ENCODE assay signal across 8 cellular contexts in genomic region chr15:33194704-33195261, GRCh38. TPM values are rescaled to one million over a fixed set of nuclear protein-coding genes. Genes with fewer than 3 reads are reported as not detected.
DNase-seq lines count a peak whose midpoint lies in the region; ATAC-seq, FAIRE-seq and TF ChIP-seq lines count a peak whose summit lies in the region.

A gene with protein sequence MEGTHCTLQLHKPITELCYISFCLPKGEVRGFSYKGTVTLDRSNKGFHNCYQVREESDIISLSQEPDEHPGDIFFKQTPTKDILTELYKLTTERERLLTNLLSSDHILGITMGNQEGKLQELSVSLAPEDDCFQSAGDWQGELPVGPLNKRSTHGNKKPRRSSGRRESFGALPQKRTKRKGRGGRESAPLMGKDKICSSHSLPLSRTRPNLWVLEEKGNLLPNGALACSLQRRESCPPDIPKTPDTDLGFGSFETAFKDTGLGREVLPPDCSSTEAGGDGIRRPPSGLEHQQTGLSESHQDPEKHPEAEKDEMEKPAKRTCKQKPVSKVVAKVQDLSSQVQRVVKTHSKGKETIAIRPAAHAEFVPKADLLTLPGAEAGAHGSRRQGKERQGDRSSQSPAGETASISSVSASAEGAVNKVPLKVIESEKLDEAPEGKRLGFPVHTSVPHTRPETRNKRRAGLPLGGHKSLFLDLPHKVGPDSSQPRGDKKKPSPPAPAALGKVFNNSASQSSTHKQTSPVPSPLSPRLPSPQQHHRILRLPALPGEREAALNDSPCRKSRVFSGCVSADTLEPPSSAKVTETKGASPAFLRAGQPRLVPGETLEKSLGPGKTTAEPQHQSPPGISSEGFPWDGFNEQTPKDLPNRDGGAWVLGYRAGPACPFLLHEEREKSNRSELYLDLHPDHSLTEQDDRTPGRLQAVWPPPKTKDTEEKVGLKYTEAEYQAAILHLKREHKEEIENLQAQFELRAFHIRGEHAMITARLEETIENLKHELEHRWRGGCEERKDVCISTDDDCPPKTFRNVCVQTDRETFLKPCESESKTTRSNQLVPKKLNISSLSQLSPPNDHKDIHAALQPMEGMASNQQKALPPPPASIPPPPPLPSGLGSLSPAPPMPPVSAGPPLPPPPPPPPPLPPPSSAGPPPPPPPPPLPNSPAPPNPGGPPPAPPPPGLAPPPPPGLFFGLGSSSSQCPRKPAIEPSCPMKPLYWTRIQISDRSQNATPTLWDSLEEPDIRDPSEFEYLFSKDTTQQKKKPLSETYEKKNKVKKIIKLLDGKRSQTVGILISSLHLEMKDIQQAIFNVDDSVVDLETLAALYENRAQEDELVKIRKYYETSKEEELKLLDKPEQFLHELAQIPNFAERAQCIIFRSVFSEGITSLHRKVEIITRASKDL (N-terminal part only) (minus strand): TSS chr15:33194714. CDS start chr15:33154914, 39,800 bp downstream.

- peaks cover 67% of the 10 kb centered on the region for H3K27me3 Mint-ChIP-seq in activated naive CD8-positive, alpha-beta T cell treated with anti-CD3 and anti-CD28 coated beads for 36 hours

- no peak for TF ChIP-seq CTCF in D721Med (IDR thresholded peaks at IDR 0.05; ENCODE audit: insufficient read depth, missing control alignments)

- peak within 1 kb of the TSS; percentile 74 to 86 for H3K9ac ChIP-seq in stomach smooth muscle (ENCODE audit: low read length in 2 of 2)

- peaks cover 10% of the 10 kb centered on the region for H3K4me1 ChIP-seq in stomach smooth muscle (ENCODE audit: control insufficient read depth, insufficient read depth, low read length)

- no peak for TF ChIP-seq EP300 in Ishikawa (IDR thresholded peaks at IDR 0.05; ENCODE audit: borderline replicate concordance)

- H3K36me3 Mint-ChIP-seq in activated naive CD8-positive, alpha-beta T cell treated with anti-CD3 and anti-CD28 coated beads for 36 hours, result no peaks in the 10 kb centered on the region

- no peaks in the 10 kb centered on the region for H3K27me3 ChIP-seq in stomach smooth muscle (ENCODE audit: control insufficient read depth in 1 of 2, insufficient read depth in 2 of 2, low read length in 2 of 2)

- no peak within 1 kb of the TSS for H3K27ac Mint-ChIP-seq in activated naive CD8-positive, alpha-beta T cell treated with anti-CD3 and anti-CD28 coated beads for 36 hours

- no peaks in the 10 kb centered on the region for H3K36me3 ChIP-seq in stomach smooth muscle (ENCODE audit: control insufficient read depth in 2 of 2, insufficient read depth in 2 of 2, low read length in 2 of 2)

- peak within 1 kb of the TSS; percentile 79 to 86 for H3K4me3 ChIP-seq in stomach smooth muscle (ENCODE audit: low read length in 2 of 2)

- H3K9me3 ChIP-seq in stomach smooth muscle (ENCODE audit: control insufficient read depth in 2 of 2, low read length in 2 of 2), result no peaks in the 10 kb centered on the region

- ATAC-seq in GM21576 (IDR thresholded peaks at IDR 0.05; ENCODE audit: unreplicated experiment), result peak; percentile 96
- ATAC-seq in SK-N-SH treated with all-trans-retinoic acid at 6 μM for 48 hours, result peak; percentile 99

- peak within 1 kb of the TSS; percentile 64 for H3K27ac ChIP-seq in stomach smooth muscle (ENCODE audit: low read length)

- peak; percentile 34 for DNase-seq in D721Med (ENCODE audit: insufficient read length, low spot score)
- peak; percentile 83 for DNase-seq in activated naive CD8-positive, alpha-beta T cell treated with anti-CD3 and anti-CD28 coated beads for 36 hours
- DNase-seq in glomerular visceral epithelial cell (ENCODE audit: extremely low spot score), result peak; percentile 95
- DNase-seq in non-pigmented ciliary epithelial cell (ENCODE audit: low read depth), result peak; percentile 66

- peaks cover 11% of the 10 kb centered on the region for H3K4me1 Mint-ChIP-seq in activated naive CD8-positive, alpha-beta T cell treated with anti-CD3 and anti-CD28 coated beads for 36 hours

- H3K9me3 Mint-ChIP-seq in activated naive CD8-positive, alpha-beta T cell treated with anti-CD3 and anti-CD28 coated beads for 36 hours, result no peaks in the 10 kb centered on the region

- peak within 1 kb of the TSS; percentile 65 for H3K4me3 Mint-ChIP-seq in activated naive CD8-positive, alpha-beta T cell treated with anti-CD3 and anti-CD28 coated beads for 36 hours

- TF ChIP-seq RAD21 in Ishikawa (IDR thresholded peaks at IDR 0.05; ENCODE audit: low read depth), result no peak

- FAIRE-seq in D721Med (lab: Jason Lieb, UNC), result no peak

TF ChIP-seq in Ishikawa, 13 proteins besides CTCF, POLR2A, EP300 and RAD21:
- 0 out of 2 replicates have a peak, but pooled peaks have one; percentile 22 for TF ChIP-seq EGR1 (IDR thresholded peaks at IDR 0.05)
- TF ChIP-seq, protein P1, sequence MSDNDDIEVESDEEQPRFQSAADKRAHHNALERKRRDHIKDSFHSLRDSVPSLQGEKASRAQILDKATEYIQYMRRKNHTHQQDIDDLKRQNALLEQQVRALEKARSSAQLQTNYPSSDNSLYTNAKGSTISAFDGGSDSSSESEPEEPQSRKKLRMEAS (IDR thresholded peaks at IDR 0.05), result peak; percentile 75
- 0 out of 2 replicates have a peak, but pooled peaks have one; percentile 20 for TF ChIP-seq TAF1 (IDR thresholded peaks at IDR 0.05; ENCODE audit: low read depth)
- TF ChIP-seq CEBPB (IDR thresholded peaks at IDR 0.05), result no peak
- TF ChIP-seq CREB1 (IDR thresholded peaks at IDR 0.05; ENCODE audit: low read depth), result no peak

TF ChIP-seq in SK-N-SH treated with all-trans-retinoic acid at 6 μM for 48 hours, 23 proteins besides CTCF, POLR2A, EP300 and RAD21:
- TF ChIP-seq TCF4 (CRISPR knock-in tag; IDR thresholded peaks at IDR 0.05; ENCODE audit: borderline replicate concordance) (no peak), ZNF70 (CRISPR knock-in tag; IDR thresholded peaks at IDR 0.05) (no peak), TOX (CRISPR knock-in tag; IDR thresholded peaks at IDR 0.05; ENCODE audit: borderline replicate concordance) (no peak), ZNF565 (CRISPR knock-in tag; conservative IDR thresholded peaks at IDR 0.05; ENCODE audit: low read depth) (no peak), RARB (CRISPR knock-in tag; IDR thresholded peaks at IDR 0.05) (no peak), ZFP30 (CRISPR knock-in tag; IDR thresholded peaks at IDR 0.05) (no peak), POU6F1 (CRISPR knock-in tag; IDR thresholded peaks at IDR 0.05; ENCODE audit: borderline replicate concordance, low read depth) (no peak), ZC3H10 (CRISPR knock-in tag; IDR thresholded peaks at IDR 0.05) (no peak), GLIS3 (CRISPR knock-in tag; IDR thresholded peaks at IDR 0.05) (no peak)
- TF ChIP-seq, protein P2, sequence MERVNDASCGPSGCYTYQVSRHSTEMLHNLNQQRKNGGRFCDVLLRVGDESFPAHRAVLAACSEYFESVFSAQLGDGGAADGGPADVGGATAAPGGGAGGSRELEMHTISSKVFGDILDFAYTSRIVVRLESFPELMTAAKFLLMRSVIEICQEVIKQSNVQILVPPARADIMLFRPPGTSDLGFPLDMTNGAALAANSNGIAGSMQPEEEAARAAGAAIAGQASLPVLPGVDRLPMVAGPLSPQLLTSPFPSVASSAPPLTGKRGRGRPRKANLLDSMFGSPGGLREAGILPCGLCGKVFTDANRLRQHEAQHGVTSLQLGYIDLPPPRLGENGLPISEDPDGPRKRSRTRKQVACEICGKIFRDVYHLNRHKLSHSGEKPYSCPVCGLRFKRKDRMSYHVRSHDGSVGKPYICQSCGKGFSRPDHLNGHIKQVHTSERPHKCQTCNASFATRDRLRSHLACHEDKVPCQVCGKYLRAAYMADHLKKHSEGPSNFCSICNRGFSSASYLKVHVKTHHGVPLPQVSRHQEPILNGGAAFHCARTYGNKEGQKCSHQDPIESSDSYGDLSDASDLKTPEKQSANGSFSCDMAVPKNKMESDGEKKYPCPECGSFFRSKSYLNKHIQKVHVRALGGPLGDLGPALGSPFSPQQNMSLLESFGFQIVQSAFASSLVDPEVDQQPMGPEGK (CRISPR knock-in tag; IDR thresholded peaks at IDR 0.05; ENCODE audit: borderline replicate concordance), result no peak

RNA-seq across cellular contexts. Expression of the gene that starts here (rescaled TPM):
- under 1 TPM; 0.14 to 0.31 TPM for total RNA-seq in activated naive CD8-positive, alpha-beta T cell treated with anti-CD3 and anti-CD28 coated beads for 36 hours

Comparison
In these comparisons a context has a peak if more than half of its experiments do, and no peak if none do; other contexts are left out.
1. Peak in every context shown above with its lines: DNase-seq, ATAC-seq, H3K4me3 ChIP-seq and H3K27ac ChIP-seq.
2. Peak in DNase-seq in activated naive CD8-positive, alpha-beta T cell treated with anti-CD3 and anti-CD28 coated beads for 36 hours; RNA of the gene not detected or under 1 TPM.
3. DNase-seq: peak in every context shown above with its lines; median percentile 95 in glomerular visceral epithelial cell; 83 in activated naive CD8-positive, alpha-beta T cell treated with anti-CD3 and anti-CD28 coated beads for 36 hours; 66 in non-pigmented ciliary epithelial cell; 34 in D721Med.